14 cellular contexts compared by ENCODE assay signal in genomic region chr10:12690525-12691139, GRCh38.
DNase-seq lines count a peak whose midpoint lies in the region; TF ChIP-seq lines count a peak whose summit lies in the region.
"Had no signal": no experiment of that assay in that cellular context is flagged by ENCODE, and none has a peak within 500 bp of the region (broad histone marks: within the 10 kb centered on the region; RNA-seq: fewer than 3 reads in every experiment).

No MANE protein-coding gene starts in this region.

- no peaks in the 10 kb centered on the region for H4K20me1 ChIP-seq in PC-9 (ENCODE audit: insufficient read depth)

- H3K9me3 ChIP-seq in endodermal cell (ENCODE audit: control insufficient read depth, low read length) (no peaks in the 10 kb centered on the region), neuronal stem cell (replicated peaks in 1 of 2; ENCODE audit: control insufficient read depth in 2 of 2, insufficient read depth in 1 of 2, low read depth in 1 of 2, low read length in 2 of 2) (peaks cover 0 to 2% of the 10 kb centered on the region in 2 donors), PC-9 (ENCODE audit: insufficient read depth, low read depth) (no peaks in the 10 kb centered on the region)
- H3K9me3 ChIP-seq: esophagus squamous epithelium had no signal

- intact Hi-C loops in PC-9 (cut with micrococcal nuclease; ENCODE audit: unreplicated experiment): no loop called here

- H3F3A ChIP-seq in PC-9 (ENCODE audit: insufficient read depth, low read depth): no peaks in the 10 kb centered on the region

- no peak overlapping the region for H4K8ac ChIP-seq in neuronal stem cell (ENCODE audit: low read depth, low read length)

- TF ChIP-seq CTCF in GM13977 (IDR thresholded peaks at IDR 0.05; ENCODE audit: extremely low read depth, insufficient read depth, missing control alignments) (no peak), endodermal cell (conservative IDR thresholded peaks at IDR 0.05) (peak; percentile 29), PC-9 (conservative IDR thresholded peaks at IDR 0.05) (no peak)

- H3K9me3 Mint-ChIP-seq in endodermal cell: no peaks in the 10 kb centered on the region
- H3K9me3 Mint-ChIP-seq: dendritic cell treated with granulocyte-macrophage colony-stimulating factor and Interleukin-4, amounts not matched to agents 40 ng/mL and 50 ng/mL, for 4 days had no signal

- H2AFZ ChIP-seq in neuronal stem cell (ENCODE audit: low read length): peak overlapping the region; percentile 66
- H2AFZ ChIP-seq in PC-9: no peak overlapping the region

- no TSS peak for BruUV-seq in PC-9 (replicated peaks; lab: Mats Ljungman, UMichigan)

- H3K4me1 ChIP-seq in endodermal cell (ENCODE audit: control insufficient read depth, insufficient read depth, low read length): no peaks in the 10 kb centered on the region
- H3K4me1 ChIP-seq in neuronal stem cell (ENCODE audit: control insufficient read depth in 2 of 2, insufficient read depth in 1 of 2, low read depth in 1 of 2, low read length in 2 of 2): peaks cover 0 to 2% of the 10 kb centered on the region in 2 donors
- no peaks in the 10 kb centered on the region for H3K4me1 ChIP-seq in PC-9 (replicated peaks; ENCODE audit: insufficient read depth)

- no peak overlapping the region for H2BK15ac ChIP-seq in neuronal stem cell (ENCODE audit: low read length)

- no peaks in the 10 kb centered on the region for H3K79me2 ChIP-seq in PC-9 (ENCODE audit: low read depth)

- H2BK12ac ChIP-seq in neuronal stem cell (ENCODE audit: low read length): no peak overlapping the region

- H3K9ac ChIP-seq in endodermal cell (ENCODE audit: extremely low read depth, low read length, poor library complexity, severe bottlenecking) (no peak overlapping the region), neuronal stem cell (ENCODE audit: low read depth, low read length, poor library complexity) (no peak overlapping the region)

- H3K36me3 Mint-ChIP-seq in endodermal cell (ENCODE audit: low read depth): no peaks in the 10 kb centered on the region
- H3K36me3 Mint-ChIP-seq: CD14-positive monocyte had no signal

- H3K4ac ChIP-seq in neuronal stem cell (ENCODE audit: low read length): no peak overlapping the region

- H2AK5ac ChIP-seq in neuronal stem cell (ENCODE audit: low read depth, low read length): no peak overlapping the region

- H2BK120ac ChIP-seq in neuronal stem cell (ENCODE audit: low read depth, low read length): no peak overlapping the region

- POLR2A ChIA-PET in PC-9 (lab: Charles Lee; ENCODE audit: unreplicated experiment): no interaction called here

- H3K4me1 Mint-ChIP-seq in endodermal cell: no peaks in the 10 kb centered on the region
- H3K4me1 Mint-ChIP-seq: CD14-positive monocyte had no signal

- H3K27me3 ChIP-seq in endodermal cell (ENCODE audit: control insufficient read depth, insufficient read depth, low read length, poor library complexity, severe bottlenecking): no peaks in the 10 kb centered on the region
- H3K27me3 ChIP-seq in neuronal stem cell (ENCODE audit: control insufficient read depth in 3 of 3, insufficient read depth in 3 of 3, low read depth in 1 of 3, low read length in 3 of 3): no peaks in the 10 kb centered on the region
- no peaks in the 10 kb centered on the region for H3K27me3 ChIP-seq in PC-9 (ENCODE audit: insufficient read depth, low read depth)
- H3K27me3 ChIP-seq: esophagus squamous epithelium had no signal

- no peaks in the 10 kb centered on the region for H3K27me3 Mint-ChIP-seq in endodermal cell (ENCODE audit: insufficient read depth)
- H3K27me3 Mint-ChIP-seq: dendritic cell treated with granulocyte-macrophage colony-stimulating factor and Interleukin-4, amounts not matched to agents 40 ng/mL and 50 ng/mL, for 4 days had no signal

- no peak overlapping the region for H2BK5ac ChIP-seq in neuronal stem cell (ENCODE audit: low read length)

- H3K36me3 ChIP-seq in endodermal cell (ENCODE audit: control insufficient read depth, insufficient read depth, low read length) (no peaks in the 10 kb centered on the region), neuronal stem cell (replicated peaks in 1 of 2; ENCODE audit: control insufficient read depth in 2 of 2, insufficient read depth in 2 of 2, low read length in 2 of 2) (no peaks in the 10 kb centered on the region), PC-9 (ENCODE audit: low read depth) (no peaks in the 10 kb centered on the region)
- H3K36me3 ChIP-seq: esophagus squamous epithelium had no signal

- no peak overlapping the region for H3K18ac ChIP-seq in neuronal stem cell (ENCODE audit: low read length)

- in situ Hi-C loops in GM13977 (cut with MboI; ENCODE audit: low pct_unique_long_range_greater_than_20kb, low sequenced_read_pairs, unreplicated experiment): no loop called here

- no peak overlapping the region for H3K4me3 ChIP-seq in endodermal cell (ENCODE audit: low read length)
- H3K4me3 ChIP-seq in neuronal stem cell (ENCODE audit: low read length in 2 of 2): no peak overlapping the region
- no peak overlapping the region for H3K4me3 ChIP-seq in PC-9
- H3K4me3 ChIP-seq: esophagus squamous epithelium, lung had no signal

- no peaks in the 10 kb centered on the region for H3K79me1 ChIP-seq in neuronal stem cell (ENCODE audit: low read depth, low read length)

- no peak overlapping the region for H4K91ac ChIP-seq in neuronal stem cell (ENCODE audit: low read depth, low read length, poor library complexity)

- H3K27ac ChIP-seq in endodermal cell (ENCODE audit: low read depth, low read length): no peak overlapping the region
- no peak overlapping the region for H3K27ac ChIP-seq in neuronal stem cell (replicated peaks; ENCODE audit: low read length)
- H3K27ac ChIP-seq in PC-9: no peak overlapping the region
- H3K27ac ChIP-seq: esophagus squamous epithelium had no signal

- H3K27ac Mint-ChIP-seq in endodermal cell: no peak overlapping the region
- H3K27ac Mint-ChIP-seq: CD14-positive monocyte; dendritic cell treated with granulocyte-macrophage colony-stimulating factor and Interleukin-4, amounts not matched to agents 40 ng/mL and 50 ng/mL, for 4 days had no signal

- 71 to 72% methylated on average over 6 to 10 of the region's 10 CpGs for WGBS in endodermal cell (ENCODE audit: insufficient coverage in 1 of 2, insufficient read length in 1 of 2), 2 experiments
- WGBS in neuronal stem cell (ENCODE audit: extremely low coverage in 2 of 2, insufficient read length in 2 of 2, insufficient replicate concordance in 1 of 2), 2 donors: no CpG with 5 or more reads among the region's 10 CpGs

- no peaks in the 10 kb centered on the region for H3K9me2 ChIP-seq in PC-9 (ENCODE audit: insufficient read depth)

- CTCF ChIA-PET in PC-9 (lab: Charles Lee): no interaction called here

- no peak overlapping the region for H3K4me2 ChIP-seq in neuronal stem cell (ENCODE audit: insufficient read depth, low read length, poor library complexity, severe bottlenecking)
- H3K4me2 ChIP-seq in PC-9: no peak overlapping the region

- H3K4me3 Mint-ChIP-seq in endodermal cell: no peak overlapping the region
- H3K4me3 Mint-ChIP-seq: CD14-positive monocyte; dendritic cell treated with granulocyte-macrophage colony-stimulating factor and Interleukin-4, amounts not matched to agents 40 ng/mL and 50 ng/mL, for 4 days had no signal

- no peak overlapping the region for H3K14ac ChIP-seq in neuronal stem cell (ENCODE audit: low read length)

- H3K23ac ChIP-seq in neuronal stem cell (ENCODE audit: low read depth, low read length, poor library complexity): no peak overlapping the region

- DNase-seq in GM13977 (ENCODE audit: low spot score) (peak; percentile 10), NCI-H2081 (lab: John Stamatoyannopoulos, UW) (peak; percentile 80 to 91), endodermal cell (no peak), neuronal stem cell (ENCODE audit: low spot score) (no peak), PC-9 (no peak), cerebellar nuclear complex (lab: John Stamatoyannopoulos, UW) (no peak)
- no peak for DNase-seq in NK-92 treated with Interleukin-12 subunit alpha and Interleukin-12 subunit beta, amount 100 ng/mL, for 24 hours (lab: John Stamatoyannopoulos, UW)
- DNase-seq: amniotic stem cell, esophagus squamous epithelium, MM.1S, NCI-H446 treated with DMSO at 0.1 percent for 48 hours had no signal

Comparison
In these comparisons a context has a peak if more than half of its experiments do, and no peak if none do; other contexts are left out.
1. DNase-seq: peak in GM13977 (single experiment) and NCI-H2081 (2 of 2); none in endodermal cell (single experiment), neuronal stem cell (single experiment), PC-9 (0 of 2), NK-92 treated with Interleukin-12 subunit alpha and Interleukin-12 subunit beta, amount 100 ng/mL, for 24 hours (single experiment) and cerebellar nuclear complex (0 of 2).